Comparison of ENCODE assay signal across 1 cellular context in the genomic region with DNA sequence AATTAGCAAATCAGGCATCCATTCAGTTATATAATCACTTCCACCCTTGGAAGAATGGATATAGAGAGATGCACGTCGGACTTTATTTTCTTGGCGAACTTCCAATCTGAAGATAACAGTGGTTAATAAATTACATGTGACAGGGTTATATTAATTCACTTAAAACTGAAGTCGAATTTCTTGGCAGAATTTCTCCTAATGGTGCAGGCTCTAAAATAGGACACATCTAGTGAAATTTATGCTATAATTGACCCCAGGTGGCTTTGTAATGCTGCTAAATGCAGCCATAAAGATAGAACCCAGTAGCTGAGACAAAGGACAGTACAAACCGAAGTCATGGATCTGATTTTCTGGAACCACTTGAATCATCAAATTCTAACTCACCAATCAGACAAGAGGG.
TF ChIP-seq lines count a peak whose summit lies in the region.

No MANE protein-coding gene starts in this region.

TF ChIP-seq in SK-N-SH treated with all-trans-retinoic acid at 6 μM for 48 hours, 23 proteins besides CTCF, POLR2A, EP300 and RAD21 (continued from another document):
- TF ChIP-seq PATZ1 (CRISPR knock-in tag; IDR thresholded peaks at IDR 0.05; ENCODE audit: borderline replicate concordance) = no peak
TF ChIP-seq in SK-N-SH treated with all-trans-retinoic acid at 6 μM for 48 hours: peak in this region for 7.
